Comparison of ENCODE assay signal across 44 cellular contexts in genomic region chr11:125690006-125690405, GRCh38. TPM values are rescaled to one million over a fixed set of nuclear protein-coding genes. Genes with fewer than 3 reads are reported as not detected.
"Had no signal": no experiment of that assay in that cellular context is flagged by ENCODE, and none has a peak within 500 bp of the region (broad histone marks: within the 10 kb centered on the region; RNA-seq: fewer than 3 reads in every experiment).

No MANE protein-coding gene starts in this region.

- ATAC-seq: activated naive CD4-positive, alpha-beta T cell treated with anti-CD3 and anti-CD28 coated beads, Interleukin-2, amount 50 U/mL, for 72 hours; activated naive CD8-positive, alpha-beta T cell treated with anti-CD3 and anti-CD28 coated beads, Interleukin-2, amount 50 U/mL, for 24 hours; activated T-cell treated with anti-CD3 and anti-CD28 coated beads, Interleukin-2, amount 50 U/mL, for 4 hours; activated T-cell treated with anti-CD3 and anti-CD28 coated beads, Interleukin-2, amount 50 U/mL, for 72 hours; activated T-helper 17 cell treated with anti-CD3 and anti-CD28 coated beads, Interleukin-2, amount 50 U/mL, for 72 hours; body of pancreas had no signal

- H3K4me1 ChIP-seq: adrenal gland, ascending aorta, body of pancreas, breast epithelium had no signal

- DNase-seq: activated effector memory CD4-positive, alpha-beta T cell treated with anti-CD3 and anti-CD28 coated beads, Interleukin-2, amount 50 U/mL, for 16 hours; activated effector memory CD4-positive, alpha-beta T cell treated with Interleukin-2 at 50 U/mL for 16 hours; activated gamma-delta T cell treated with Interleukin-2 at 50 U/mL for 16 hours; activated naive CD4-positive, alpha-beta T cell; activated naive CD4-positive, alpha-beta T cell treated with anti-CD3 and anti-CD28 coated beads for 36 hours; activated naive CD4-positive, alpha-beta T cell treated with anti-CD3 and anti-CD28 coated beads, Interleukin-2, amount 10 ng/mL, durations not matched to agents 7 days and 5 days; activated naive CD4-positive, alpha-beta T cell treated with anti-CD3 and anti-CD28 coated beads, Interleukin-2, amount 50 U/mL, for 16 hours; activated naive CD4-positive, alpha-beta T cell treated with Interleukin-2 at 50 U/mL for 16 hours; activated naive CD8-positive, alpha-beta T cell treated with anti-CD3 and anti-CD28 coated beads for 36 hours; activated naive CD8-positive, alpha-beta T cell treated with anti-CD3 and anti-CD28 coated beads, Interleukin-2, amount 10 ng/mL, durations not matched to agents 7 days and 5 days; activated naive CD8-positive, alpha-beta T cell treated with anti-CD3 and anti-CD28 coated beads, Interleukin-2, amount 50 U/mL, for 24 hours; activated T-cell treated with anti-CD3 and anti-CD28 coated beads for 4 hours; activated T-cell treated with anti-CD3 and anti-CD28 coated beads, Interleukin-2, amount 50 U/mL, for 1 hour; activated T-cell treated with anti-CD3 and anti-CD28 coated beads, Interleukin-2, amount 50 U/mL, for 24 hours; activated T-cell treated with anti-CD3 and anti-CD28 coated beads, Interleukin-2, amount 50 U/mL, for 4 hours; activated T-cell treated with anti-CD3 and anti-CD28 coated beads, Interleukin-2, amount 50 U/mL, for 48 hours; activated T-cell treated with anti-CD3 and anti-CD28 coated beads, Interleukin-2, amount 50 U/mL, for 72 hours; adrenal gland; amniotic stem cell; amygdala; anterior cingulate cortex; aorta; body of pancreas; brain microvascular endothelial cell; caudate nucleus; central memory CD4-positive, alpha-beta T cell; cerebellar nuclear complex had no signal

- H3K27ac Mint-ChIP-seq: activated naive CD4-positive, alpha-beta T cell treated with anti-CD3 and anti-CD28 coated beads for 36 hours; activated naive CD4-positive, alpha-beta T cell treated with anti-CD3 and anti-CD28 coated beads, Interleukin-2, amount 10 ng/mL, durations not matched to agents 7 days and 5 days; activated naive CD4-positive, alpha-beta T cell treated with anti-CD3 and anti-CD28 coated beads, Interleukin-2, amount 50 U/mL, for 24 hours; activated naive CD8-positive, alpha-beta T cell; activated naive CD8-positive, alpha-beta T cell treated with anti-CD3 and anti-CD28 coated beads for 36 hours; activated naive CD8-positive, alpha-beta T cell treated with anti-CD3 and anti-CD28 coated beads, Interleukin-2, amount 10 ng/mL, durations not matched to agents 7 days and 5 days; activated naive CD8-positive, alpha-beta T cell treated with anti-CD3 and anti-CD28 coated beads, Interleukin-2, amount 50 U/mL, for 24 hours; activated T-cell treated with anti-CD3 and anti-CD28 coated beads, Interleukin-2, amount 50 U/mL, for 24 hours; activated T-cell treated with anti-CD3 and anti-CD28 coated beads, Interleukin-2, amount 50 U/mL, for 72 hours; activated T-helper 1 cell treated with anti-CD3 and anti-CD28 coated beads, Interleukin-12 subunit alpha, Interleukin-12 subunit beta, Interleukin-2, Interleukin-4 antibody, amounts not matched to agents 30 ng/mL and 10 ng/mL and 1 ng/mL, durations not matched to agents 14 hours and 24 hours and 36 hours; activated T-helper 17 cell treated with anti-CD3 and anti-CD28 coated beads, Interleukin-2, amount 50 U/mL, for 72 hours; activated T-helper 2 cell treated with anti-CD3 and anti-CD28 coated beads, Interferon-gamma antibody, Interleukin-2, Interleukin-4, amounts not matched to agents 10 μg/mL and 5 μg/mL and 100 μg/mL, durations not matched to agents 14 hours and 24 hours and 36 hours; brain had no signal

- H3K36me3 ChIP-seq: adrenal gland, ascending aorta, brain microvascular endothelial cell, breast epithelium, cardiac muscle cell had no signal

- H3K27me3 Mint-ChIP-seq: activated naive CD8-positive, alpha-beta T cell; activated naive CD8-positive, alpha-beta T cell treated with anti-CD3 and anti-CD28 coated beads, Interleukin-2, amount 10 ng/mL, durations not matched to agents 7 days and 5 days; activated naive CD8-positive, alpha-beta T cell treated with anti-CD3 and anti-CD28 coated beads, Interleukin-2, amount 50 U/mL, for 24 hours; brain; central memory CD8-positive, alpha-beta T cell had no signal

- H3K36me3 Mint-ChIP-seq: activated naive CD4-positive, alpha-beta T cell treated with anti-CD3 and anti-CD28 coated beads, Interleukin-2, amount 50 U/mL, for 24 hours; activated naive CD4-positive, alpha-beta T cell treated with anti-CD3 and anti-CD28 coated beads, Interleukin-2, amount 50 U/mL, for 72 hours; brain had no signal

- H3K27me3 ChIP-seq: adrenal gland, ascending aorta, body of pancreas, brain microvascular endothelial cell, breast epithelium, cardiac muscle cell had no signal

- H3K9me3 Mint-ChIP-seq: activated naive CD4-positive, alpha-beta T cell treated with anti-CD3 and anti-CD28 coated beads for 36 hours; activated naive CD4-positive, alpha-beta T cell treated with anti-CD3 and anti-CD28 coated beads, Interleukin-2, amount 10 ng/mL, durations not matched to agents 7 days and 5 days; activated naive CD4-positive, alpha-beta T cell treated with anti-CD3 and anti-CD28 coated beads, Interleukin-2, amount 50 U/mL, for 24 hours; activated naive CD4-positive, alpha-beta T cell treated with anti-CD3 and anti-CD28 coated beads, Interleukin-2, amount 50 U/mL, for 72 hours; activated naive CD8-positive, alpha-beta T cell treated with anti-CD3 and anti-CD28 coated beads for 36 hours; activated naive CD8-positive, alpha-beta T cell treated with anti-CD3 and anti-CD28 coated beads, Interleukin-2, amount 10 ng/mL, durations not matched to agents 7 days and 5 days; activated naive CD8-positive, alpha-beta T cell treated with anti-CD3 and anti-CD28 coated beads, Interleukin-2, amount 50 U/mL, for 24 hours; activated T-cell treated with anti-CD3 and anti-CD28 coated beads, Interleukin-2, amount 50 U/mL, for 24 hours; activated T-cell treated with anti-CD3 and anti-CD28 coated beads, Interleukin-2, amount 50 U/mL, for 4 hours; activated T-cell treated with anti-CD3 and anti-CD28 coated beads, Interleukin-2, amount 50 U/mL, for 72 hours; activated T-helper 1 cell treated with anti-CD3 and anti-CD28 coated beads, Interleukin-12 subunit alpha, Interleukin-12 subunit beta, Interleukin-2, Interleukin-4 antibody, amounts not matched to agents 30 ng/mL and 10 ng/mL and 1 ng/mL, durations not matched to agents 14 hours and 24 hours and 36 hours; activated T-helper 17 cell treated with anti-CD3 and anti-CD28 coated beads, Interleukin-2, amount 50 U/mL, for 72 hours; activated T-helper 2 cell treated with anti-CD3 and anti-CD28 coated beads, Interferon-gamma antibody, Interleukin-2, Interleukin-4, amounts not matched to agents 10 μg/mL and 5 μg/mL and 100 μg/mL, durations not matched to agents 14 hours and 24 hours and 36 hours; central memory CD8-positive, alpha-beta T cell had no signal

- H3K27ac ChIP-seq: adrenal gland, ascending aorta, body of pancreas, brain microvascular endothelial cell, breast epithelium, cardiac muscle cell had no signal

- FAIRE-seq: astrocyte, bronchial epithelial cell had no signal

- H3K4me3 ChIP-seq: adrenal gland, ascending aorta, body of pancreas, breast epithelium, cardiac muscle cell had no signal

- H3K9me3 ChIP-seq: adrenal gland, ascending aorta, body of pancreas, breast epithelium had no signal

- H3K4me3 Mint-ChIP-seq: activated naive CD4-positive, alpha-beta T cell treated with anti-CD3 and anti-CD28 coated beads for 36 hours; activated naive CD4-positive, alpha-beta T cell treated with anti-CD3 and anti-CD28 coated beads, Interleukin-2, amount 10 ng/mL, durations not matched to agents 7 days and 5 days; activated naive CD4-positive, alpha-beta T cell treated with anti-CD3 and anti-CD28 coated beads, Interleukin-2, amount 50 U/mL, for 24 hours; activated naive CD8-positive, alpha-beta T cell; activated naive CD8-positive, alpha-beta T cell treated with anti-CD3 and anti-CD28 coated beads for 36 hours; activated naive CD8-positive, alpha-beta T cell treated with anti-CD3 and anti-CD28 coated beads, Interleukin-2, amount 10 ng/mL, durations not matched to agents 7 days and 5 days; activated naive CD8-positive, alpha-beta T cell treated with anti-CD3 and anti-CD28 coated beads, Interleukin-2, amount 50 U/mL, for 24 hours; activated T-cell treated with anti-CD3 and anti-CD28 coated beads, Interleukin-2, amount 50 U/mL, for 24 hours; activated T-cell treated with anti-CD3 and anti-CD28 coated beads, Interleukin-2, amount 50 U/mL, for 4 hours; activated T-cell treated with anti-CD3 and anti-CD28 coated beads, Interleukin-2, amount 50 U/mL, for 72 hours; activated T-helper 1 cell treated with anti-CD3 and anti-CD28 coated beads, Interleukin-12 subunit alpha, Interleukin-12 subunit beta, Interleukin-2, Interleukin-4 antibody, amounts not matched to agents 30 ng/mL and 10 ng/mL and 1 ng/mL, durations not matched to agents 14 hours and 24 hours and 36 hours; activated T-helper 17 cell treated with anti-CD3 and anti-CD28 coated beads, Interleukin-2, amount 50 U/mL, for 72 hours; brain; central memory CD8-positive, alpha-beta T cell had no signal

- H3K4me1 Mint-ChIP-seq: activated naive CD4-positive, alpha-beta T cell treated with anti-CD3 and anti-CD28 coated beads, Interleukin-2, amount 10 ng/mL, durations not matched to agents 7 days and 5 days; activated naive CD4-positive, alpha-beta T cell treated with anti-CD3 and anti-CD28 coated beads, Interleukin-2, amount 50 U/mL, for 24 hours; activated naive CD8-positive, alpha-beta T cell treated with anti-CD3 and anti-CD28 coated beads for 36 hours; activated naive CD8-positive, alpha-beta T cell treated with anti-CD3 and anti-CD28 coated beads, Interleukin-2, amount 10 ng/mL, durations not matched to agents 7 days and 5 days; activated naive CD8-positive, alpha-beta T cell treated with anti-CD3 and anti-CD28 coated beads, Interleukin-2, amount 50 U/mL, for 24 hours; activated T-helper 17 cell treated with anti-CD3 and anti-CD28 coated beads, Interleukin-2, amount 50 U/mL, for 72 hours; brain; central memory CD8-positive, alpha-beta T cell had no signal

RNA-seq across cellular contexts. Expression of gene ACRV1, which starts 9.4 kb away (rescaled TPM):
- total RNA-seq: activated naive CD4-positive, alpha-beta T cell treated with anti-CD3 and anti-CD28 coated beads for 36 hours; activated naive CD4-positive, alpha-beta T cell treated with anti-CD3 and anti-CD28 coated beads, Interleukin-2, amount 50 U/mL, for 72 hours; activated naive CD8-positive, alpha-beta T cell treated with anti-CD3 and anti-CD28 coated beads for 36 hours; activated naive CD8-positive, alpha-beta T cell treated with anti-CD3 and anti-CD28 coated beads, Interleukin-2, amount 10 ng/mL, durations not matched to agents 7 days and 5 days; activated T-cell treated with anti-CD3 and anti-CD28 coated beads, Interleukin-2, amount 50 U/mL, for 4 hours; activated T-helper 1 cell treated with anti-CD3 and anti-CD28 coated beads, Interleukin-12 subunit alpha, Interleukin-12 subunit beta, Interleukin-2, Interleukin-4 antibody, amounts not matched to agents 30 ng/mL and 10 ng/mL and 1 ng/mL, durations not matched to agents 14 hours and 24 hours and 36 hours; activated T-helper 17 cell treated with anti-CD3 and anti-CD28 coated beads, Interleukin-2, amount 50 U/mL, for 72 hours; activated T-helper 2 cell treated with anti-CD3 and anti-CD28 coated beads, Interferon-gamma antibody, Interleukin-2, Interleukin-4, amounts not matched to agents 10 μg/mL and 5 μg/mL and 100 μg/mL, durations not matched to agents 14 hours and 24 hours and 36 hours; adrenal gland; aorta; ascending aorta; astrocyte; body of pancreas; bronchial epithelial cell; cardiac muscle cell; cardiac septum had no signal
- polyA plus RNA-seq: adipose tissue, aorta had no signal

RNA-seq across cellular contexts. Expression of gene PATE1, which starts 56.1 kb away (rescaled TPM):
- total RNA-seq: activated naive CD4-positive, alpha-beta T cell treated with anti-CD3 and anti-CD28 coated beads for 36 hours; activated naive CD4-positive, alpha-beta T cell treated with anti-CD3 and anti-CD28 coated beads, Interleukin-2, amount 50 U/mL, for 72 hours; activated naive CD8-positive, alpha-beta T cell treated with anti-CD3 and anti-CD28 coated beads for 36 hours; activated naive CD8-positive, alpha-beta T cell treated with anti-CD3 and anti-CD28 coated beads, Interleukin-2, amount 10 ng/mL, durations not matched to agents 7 days and 5 days; activated T-cell treated with anti-CD3 and anti-CD28 coated beads, Interleukin-2, amount 50 U/mL, for 4 hours; activated T-cell treated with anti-CD3 and anti-CD28 coated beads, Interleukin-2, amount 50 U/mL, for 72 hours; activated T-helper 1 cell treated with anti-CD3 and anti-CD28 coated beads, Interleukin-12 subunit alpha, Interleukin-12 subunit beta, Interleukin-2, Interleukin-4 antibody, amounts not matched to agents 30 ng/mL and 10 ng/mL and 1 ng/mL, durations not matched to agents 14 hours and 24 hours and 36 hours; activated T-helper 17 cell treated with anti-CD3 and anti-CD28 coated beads, Interleukin-2, amount 50 U/mL, for 72 hours; activated T-helper 2 cell treated with anti-CD3 and anti-CD28 coated beads, Interferon-gamma antibody, Interleukin-2, Interleukin-4, amounts not matched to agents 10 μg/mL and 5 μg/mL and 100 μg/mL, durations not matched to agents 14 hours and 24 hours and 36 hours; adrenal gland; aorta; ascending aorta; astrocyte; body of pancreas; breast epithelium; bronchial epithelial cell; cardiac muscle cell; cardiac septum; cerebellum; chondrocyte had no signal
- polyA plus RNA-seq: adipose tissue, adrenal gland, aorta, cardiac muscle cell had no signal
